Comparison of ENCODE assay signal across 19 cellular contexts in the genomic region with DNA sequence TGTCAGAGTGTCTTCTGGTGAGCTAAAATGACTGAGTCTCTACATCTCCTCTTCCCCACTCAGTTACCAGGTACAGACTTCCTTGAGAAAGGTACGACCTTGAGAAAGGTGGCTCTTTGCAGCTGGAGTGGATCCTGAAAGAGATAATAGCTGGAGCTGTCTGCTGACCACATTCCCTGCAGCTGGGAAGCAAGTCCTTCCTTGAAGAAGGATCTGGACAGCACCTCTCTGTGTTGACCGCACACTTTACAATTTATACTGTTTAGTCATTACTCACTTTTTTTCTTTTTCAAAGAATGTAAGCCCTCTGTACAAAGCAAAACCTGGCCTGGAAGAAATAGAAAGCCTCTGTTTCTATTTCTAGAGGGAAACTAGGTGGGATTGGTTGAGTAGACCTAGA.
"Had no signal": no experiment of that assay in that cellular context is flagged by ENCODE, and none has a peak within 500 bp of the region (broad histone marks: within the 10 kb centered on the region; RNA-seq: fewer than 3 reads in every experiment).

No MANE protein-coding gene starts in this region.

- H3K36me3 Mint-ChIP-seq: activated naive CD4-positive, alpha-beta T cell treated with anti-CD3 and anti-CD28 coated beads, Interleukin-2, amount 10 ng/mL, durations not matched to agents 7 days and 5 days had no signal

- H3K27me3 ChIP-seq: ascending aorta, dorsolateral prefrontal cortex, left lung, sigmoid colon had no signal

- H3K4me1 ChIP-seq: ascending aorta, left lung, sigmoid colon had no signal

- H3K9me3 Mint-ChIP-seq: activated CD4-positive, alpha-beta T cell treated with anti-CD3 and anti-CD28 coated beads, Interleukin-2, amount 10 ng/mL, durations not matched to agents 24 days and 14 days; activated naive CD4-positive, alpha-beta T cell treated with anti-CD3 and anti-CD28 coated beads, Interleukin-2, amount 10 ng/mL, durations not matched to agents 7 days and 5 days; activated naive CD8-positive, alpha-beta T cell treated with anti-CD3 and anti-CD28 coated beads, Interleukin-2, amount 50 U/mL, for 24 hours; activated T-cell treated with anti-CD3 and anti-CD28 coated beads, Interleukin-2, amount 50 U/mL, for 4 hours; nephron progenitor cell had no signal

- H3K4me3 Mint-ChIP-seq: activated CD4-positive, alpha-beta T cell treated with anti-CD3 and anti-CD28 coated beads, Interleukin-2, amount 10 ng/mL, durations not matched to agents 24 days and 14 days; activated naive CD4-positive, alpha-beta T cell treated with anti-CD3 and anti-CD28 coated beads, Interleukin-2, amount 10 ng/mL, durations not matched to agents 7 days and 5 days; activated naive CD8-positive, alpha-beta T cell treated with anti-CD3 and anti-CD28 coated beads, Interleukin-2, amount 50 U/mL, for 24 hours; activated T-cell treated with anti-CD3 and anti-CD28 coated beads, Interleukin-2, amount 50 U/mL, for 4 hours; nephron progenitor cell had no signal

- H3K27me3 Mint-ChIP-seq: activated naive CD4-positive, alpha-beta T cell treated with anti-CD3 and anti-CD28 coated beads, Interleukin-2, amount 10 ng/mL, durations not matched to agents 7 days and 5 days had no signal

- DNase-seq: activated CD4-positive, alpha-beta T cell treated with anti-CD3 and anti-CD28 coated beads, Interleukin-2, amount 10 ng/mL, durations not matched to agents 24 days and 14 days; activated CD8-positive, alpha-beta memory T cell treated with anti-CD3 and anti-CD28 coated beads, Interleukin-2, amount 50 U/mL, for 4 hours; activated naive CD4-positive, alpha-beta T cell treated with anti-CD3 and anti-CD28 coated beads, Interleukin-2, amount 10 ng/mL, durations not matched to agents 7 days and 5 days; activated naive CD8-positive, alpha-beta T cell treated with anti-CD3 and anti-CD28 coated beads, Interleukin-2, amount 50 U/mL, for 24 hours; activated T-cell treated with anti-CD3 and anti-CD28 coated beads, Interleukin-2, amount 50 U/mL, for 4 hours; dorsolateral prefrontal cortex; foreskin melanocyte; hypothalamus; kidney; left lung; mammary epithelial cell; nephron progenitor cell; nucleus accumbens; posterior cingulate gyrus; sigmoid colon; stimulated activated CD8-positive, alpha-beta memory T cell treated with anti-CD3 and anti-CD28 coated beads, Interleukin-4, amount 100 ng/mL, for 48 hours; stimulated activated naive CD4-positive, alpha-beta T cell; T-helper 9 cell had no signal

- H3K4me3 ChIP-seq: ascending aorta, dorsolateral prefrontal cortex, left lung, sigmoid colon had no signal

- H3K36me3 ChIP-seq: ascending aorta, left lung, sigmoid colon had no signal

- H3K9me3 ChIP-seq: ascending aorta, left lung, sigmoid colon had no signal

- H3K4me1 Mint-ChIP-seq: activated CD4-positive, alpha-beta T cell treated with anti-CD3 and anti-CD28 coated beads, Interleukin-2, amount 10 ng/mL, durations not matched to agents 24 days and 14 days; activated naive CD4-positive, alpha-beta T cell treated with anti-CD3 and anti-CD28 coated beads, Interleukin-2, amount 10 ng/mL, durations not matched to agents 7 days and 5 days; activated naive CD8-positive, alpha-beta T cell treated with anti-CD3 and anti-CD28 coated beads, Interleukin-2, amount 50 U/mL, for 24 hours had no signal

- H3K27ac Mint-ChIP-seq: activated CD4-positive, alpha-beta T cell treated with anti-CD3 and anti-CD28 coated beads, Interleukin-2, amount 10 ng/mL, durations not matched to agents 24 days and 14 days; activated naive CD4-positive, alpha-beta T cell treated with anti-CD3 and anti-CD28 coated beads, Interleukin-2, amount 10 ng/mL, durations not matched to agents 7 days and 5 days; activated naive CD8-positive, alpha-beta T cell treated with anti-CD3 and anti-CD28 coated beads, Interleukin-2, amount 50 U/mL, for 24 hours; nephron progenitor cell had no signal

- H3K27ac ChIP-seq: ascending aorta, dorsolateral prefrontal cortex, left lung, sigmoid colon had no signal
